Comparison of ENCODE assay signal across 8 cellular contexts in the genomic region with DNA sequence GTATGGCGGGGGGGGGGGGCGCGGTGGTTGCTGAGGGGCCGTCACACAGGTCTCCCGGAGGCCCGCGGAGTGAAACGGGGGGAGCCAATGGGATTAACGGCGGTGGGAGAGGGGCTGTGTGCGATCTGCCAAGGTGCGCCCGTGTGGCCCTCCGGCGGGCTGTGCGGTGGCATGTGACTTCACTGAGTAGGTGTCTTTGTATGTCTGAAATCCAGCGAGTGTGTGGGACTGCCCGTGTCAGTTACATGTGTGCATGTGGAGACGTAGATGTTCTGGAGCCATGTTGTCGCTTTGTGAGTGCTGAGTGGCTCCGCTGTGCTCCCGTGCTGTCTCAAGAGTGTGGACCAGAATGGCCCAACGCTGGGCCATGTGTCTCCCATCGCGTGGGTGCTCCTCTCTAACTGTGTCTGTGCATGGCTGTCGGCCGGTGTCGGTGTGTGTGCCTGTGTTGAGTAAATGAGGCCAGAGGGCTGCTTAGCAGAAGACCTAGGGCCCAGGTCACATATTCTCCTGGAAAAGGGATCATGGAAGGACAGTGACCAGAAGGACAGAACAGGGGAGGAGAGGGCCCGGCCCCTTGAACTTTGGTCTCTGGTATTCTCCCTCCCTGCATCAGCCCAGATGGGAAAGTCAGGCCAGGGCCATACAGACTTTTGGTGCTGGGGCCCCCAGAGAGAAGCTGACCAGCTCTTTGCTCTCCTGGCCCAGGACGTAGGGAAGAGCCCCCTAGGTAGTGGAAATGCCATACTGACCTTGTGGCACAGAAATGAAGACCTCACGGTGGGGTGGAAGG. TPM values are rescaled to one million over a fixed set of nuclear protein-coding genes. Genes with fewer than 3 reads are reported as not detected.
DNase-seq lines count a peak whose midpoint lies in the region; ATAC-seq, FAIRE-seq and TF ChIP-seq lines count a peak whose summit lies in the region.

No MANE protein-coding gene starts in this region.

- POLR2A ChIA-PET in K562 (lab: Yijun Ruan, JAX): interaction anchor here (0.8 to 3.2 kb wide), 4 partner anchors 10 to 84 kb away, joined by 3 to 17 read pairs (median 7); partner anchors contain the start of genes COPS7A, MLF2 and USP5

- ATAC-seq in K562 (peak; percentile 2; the same call in 2 of the 3 replicates), left lung (no peak), GM18868 (IDR thresholded peaks at IDR 0.05; ENCODE audit: unreplicated experiment) (no peak), GM21528 (IDR thresholded peaks at IDR 0.05; ENCODE audit: low FRiP score, unreplicated experiment) (no peak)

- H3K79me2 ChIP-seq in K562 (ENCODE audit: control insufficient read depth, insufficient read depth, low read length): peaks cover 27% of the 10 kb centered on the region

- DNase-seq in AG08396 (ENCODE audit: low spot score) (peak; percentile 49), K562 (ENCODE audit: extremely low read depth in 1 of 4, low spot score in 3 of 4) (peak in 3 of 4 experiments; percentile 39 to 44 (median 43)), left lung (no peak), testis (peak; percentile 34)
- DNase-seq in stimulated activated CD4-positive, alpha-beta T cell treated with anti-CD3 and anti-CD28 coated beads, Interleukin-4, amount 100 ng/mL, for 4 hours: no peak

- peak overlapping the region; percentile 98 for H3K4me2 ChIP-seq in K562 (ENCODE audit: insufficient read depth, low read length)

- TF ChIP-seq CTCF in K562 (IDR thresholded peaks at IDR 0.05 in 2 of 3, conservative IDR thresholded peaks at IDR 0.05 in 1 of 3; ENCODE audit: insufficient read depth in 2 of 3, low read depth in 1 of 3, low read length in 3 of 3) (no peak), left lung (IDR thresholded peaks at IDR 0.05) (no peak), testis (IDR thresholded peaks at IDR 0.05) (no peak)

- no peak for TF ChIP-seq EP300 in K562 (IDR thresholded peaks at IDR 0.05; ENCODE audit: low read length)

- H3K9me3 ChIP-seq in HUES48 (ENCODE audit: control insufficient read depth, insufficient read depth, low read length): no peaks in the 10 kb centered on the region
- no peaks in the 10 kb centered on the region for H3K9me3 ChIP-seq in K562 (replicated peaks; ENCODE audit: control insufficient read depth, insufficient read depth, low read depth, low read length)
- no peaks in the 10 kb centered on the region for H3K9me3 ChIP-seq in left lung
- no peaks in the 10 kb centered on the region for H3K9me3 ChIP-seq in testis

- H3K9ac ChIP-seq in HUES48 (ENCODE audit: low read depth, low read length) (no peak overlapping the region; the same call in 1 of the 2 replicates), K562 (ENCODE audit: insufficient read depth in 1 of 2, low read depth in 2 of 2, low read length in 2 of 2) (peak overlapping the region; percentile 91 to 94)

- H3K27ac ChIP-seq in HUES48 (ENCODE audit: low read depth, low read length): peak overlapping the region; percentile 85
- H3K27ac ChIP-seq in K562 (ENCODE audit: extremely low read depth, low read depth, low read length): peak overlapping the region; percentile 89
- H3K27ac ChIP-seq in left lung: peak overlapping the region; percentile 81 to 95
- H3K27ac ChIP-seq in testis: peak overlapping the region; percentile 67 to 96

- no peaks in the 10 kb centered on the region for H3K9me1 ChIP-seq in K562 (ENCODE audit: control insufficient read depth, insufficient read depth, low read length)

- peaks cover 20% of the 10 kb centered on the region for H3K36me3 ChIP-seq in HUES48 (ENCODE audit: control insufficient read depth, insufficient read depth, low read length)
- H3K36me3 ChIP-seq in K562 (ENCODE audit: control insufficient read depth, insufficient read depth, low read length): peaks cover 32% of the 10 kb centered on the region; the same call in 2 of the 3 replicates
- peaks cover 0 to 19% of the 10 kb centered on the region in 2 donors for H3K36me3 ChIP-seq in left lung
- no peaks in the 10 kb centered on the region for H3K36me3 ChIP-seq in testis (ENCODE audit: low read depth, missing control alignments)

- in situ Hi-C loops in K562 (cut with MboI): no loop called here

- intact Hi-C loops in K562 (cut with micrococcal nuclease) (loop anchor here (1.0 kb wide), 1 partner anchor 14 kb away; the partner anchor contains the start of gene MLF2), left lung (cut with DNase I) (no loop called here), testis (cut with DNase I; ENCODE audit: low total_unique reads) (no loop called here)

- no peaks in the 10 kb centered on the region for H4K20me1 ChIP-seq in K562 (replicated peaks; ENCODE audit: control insufficient read depth, insufficient read depth, low read length)

- CTCF ChIA-PET in K562 (lab: Yijun Ruan, JAX; ENCODE audit: low intra/inter-chr PET ratio): interaction anchor here (0.7 kb wide), 2 partner anchors 12 to 58 kb away, joined by 3 read pairs; no protein-coding TSS in a partner anchor

- FAIRE-seq in K562 (lab: Jason Lieb, UNC): peak; percentile 65

- no TSS peak for BruUV-seq in K562 (replicated peaks; lab: Mats Ljungman, UMichigan)

- WGBS in K562 (ENCODE audit: insufficient coverage, low coverage, missing lambda C conversion rate): 3% methylated on average over 14 of the region's 31 CpGs
- WGBS in testis, 2 donors: 7% methylated on average over 11 to 31 of the region's 31 CpGs

- TF ChIP-seq RAD21 in K562 (CRISPR knock-in tag; conservative IDR thresholded peaks at IDR 0.05 in 1 of 2, IDR thresholded peaks at IDR 0.05 in 1 of 2): no peak

- H3K27me3 ChIP-seq in HUES48 (ENCODE audit: control insufficient read depth, insufficient read depth, low read length) (peaks cover 16% of the 10 kb centered on the region), K562 (ENCODE audit: control insufficient read depth in 2 of 2, insufficient read depth in 2 of 2, low read length in 2 of 2) (no peaks in the 10 kb centered on the region; a peak in 1 of 5 replicates), left lung (peaks cover 0 to 54% of the 10 kb centered on the region in 2 donors), testis (no peaks in the 10 kb centered on the region)

- H3K4me3 ChIP-seq in HUES48 (ENCODE audit: low read depth, low read length) (peak overlapping the region; percentile 83), K562 (peak overlapping the region; percentile 80), left lung (peak overlapping the region; percentile 79 to 83), testis (peak overlapping the region; percentile 72 to 93)

- H2AFZ ChIP-seq in K562 (ENCODE audit: low read depth, low read length): peak overlapping the region; percentile 68

- TF ChIP-seq POLR2A in K562 (conservative IDR thresholded peaks at IDR 0.05) (no peak), testis (IDR thresholded peaks at IDR 0.05) (no peak)

- H3K4me1 ChIP-seq in HUES48 (ENCODE audit: control insufficient read depth, insufficient read depth, low read length) (peaks cover 40% of the 10 kb centered on the region), K562 (replicated peaks in 1 of 2; ENCODE audit: control insufficient read depth in 2 of 2, insufficient read depth in 2 of 2, low read length in 2 of 2) (peaks cover 29 to 40% of the 10 kb centered on the region in 2 experiments; a peak in 4 of 5 replicates), left lung (peaks cover 35 to 84% of the 10 kb centered on the region in 2 donors), testis (peaks cover 52% of the 10 kb centered on the region)

RNA-seq across cellular contexts. Expression of gene PTMS, which starts 1.6 kb away (rescaled TPM):
- 29.6 and 36.7 TPM in 2 replicates for total RNA-seq in K562 (2011; cell fraction: chromatin; rRNA removed; ENCODE audit: low replicate concordance)
- total RNA-seq in K562 (2011; cell fraction: nucleolus; rRNA removed): 32.1 and 32.4 TPM in 2 replicates
- total RNA-seq in K562 (2011; cell fraction: nucleoplasm; rRNA removed): 48.1 and 64.1 TPM in 2 replicates
- total RNA-seq in K562 (2014; rRNA removed) (78.5 and 91.4 TPM in 2 replicates), K562 (2014; rRNA removed; fragmentation: Illumina TruSeq; extraction: Trizol) (73.6 and 84.1 TPM in 2 replicates), K562 (2015; rRNA removed; fragmentation: Illumina TruSeq; extraction: Trizol) (97.7 and 108 TPM in 2 replicates), K562 (2021) (277 and 287 TPM in 2 replicates), left lung (100 to 1,000 TPM; 276 to 322 TPM), testis (10 to 100 TPM; 53.4 to 64.3 TPM)
- polyA plus RNA-seq in K562 (2011; rRNA removed) (64.1 and 92.5 TPM in 2 replicates), K562 (2014; fragmentation: Illumina TruSeq; extraction: Trizol) (282 and 386 TPM in 2 replicates), K562 (2014; fragmentation: Nextera tagmentation; extraction: Ambion mirVana) (1 to 10 TPM; 5.1 to 5.2 TPM), K562 (2014; rRNA removed) (187 and 235 TPM in 2 replicates), testis (ENCODE audit: insufficient read depth, low read depth, low replicate concordance) (185 TPM)
- polyA plus RNA-seq in K562 (2011; cell fraction: cytosol; rRNA removed): 255 TPM in 2 replicates
- polyA plus RNA-seq in K562 (2011; cell fraction: nucleus; rRNA removed): 81.6 and 109 TPM in 2 replicates
- 220 and 306 TPM in 2 replicates for polyA plus RNA-seq in K562 (2012)
- polyA minus RNA-seq in K562 (2011; rRNA and poly(A)+ RNA removed): 29.8 TPM in 2 replicates
- 52.4 and 55.3 TPM in 2 replicates for polyA minus RNA-seq in K562 (2011; cell fraction: cytosol; rRNA and poly(A)+ RNA removed)
- 11.6 and 12.6 TPM in 2 replicates for polyA minus RNA-seq in K562 (2011; cell fraction: nucleus; rRNA and poly(A)+ RNA removed)

RNA-seq across cellular contexts. Expression of gene LAG3, which starts 4.5 kb away (rescaled TPM):
- total RNA-seq in K562 (2011; cell fraction: chromatin; rRNA removed; ENCODE audit: low replicate concordance): 0.97 and 5.8 TPM in 2 replicates
- 2.1 and 2.2 TPM in 2 replicates for total RNA-seq in K562 (2011; cell fraction: nucleolus; rRNA removed)
- total RNA-seq in K562 (2011; cell fraction: nucleoplasm; rRNA removed): 2.3 and 2.7 TPM in 2 replicates
- 0.09 TPM in 1 of 2 replicates, not detected in the other for total RNA-seq in K562 (2014; rRNA removed)
- total RNA-seq in K562 (2014; rRNA removed; fragmentation: Illumina TruSeq; extraction: Trizol): 0.22 TPM in 1 of 2 replicates, not detected in the other
- total RNA-seq in K562 (2015; rRNA removed; fragmentation: Illumina TruSeq; extraction: Trizol): 0.08 and 0.18 TPM in 2 replicates
- total RNA-seq in K562 (2021): 0.60 and 0.66 TPM in 2 replicates
- 0.10 and 0.19 TPM in 2 replicates for polyA plus RNA-seq in K562 (2011; rRNA removed)
- polyA plus RNA-seq in K562 (2011; cell fraction: cytosol; rRNA removed): 0.06 and 0.07 TPM in 2 replicates
- 1.2 and 2.7 TPM in 2 replicates for polyA plus RNA-seq in K562 (2011; cell fraction: nucleus; rRNA removed)
- polyA plus RNA-seq in K562 (2012): 0.27 and 0.53 TPM in 2 replicates
- 0.09 and 0.22 TPM in 2 replicates for polyA plus RNA-seq in K562 (2014; fragmentation: Illumina TruSeq; extraction: Trizol)
- polyA plus RNA-seq in K562 (2014; fragmentation: Nextera tagmentation; extraction: Ambion mirVana): under 1 TPM in 1 of 2 experiments, not detected in 1; 0.07 TPM
- polyA plus RNA-seq in K562 (2014; rRNA removed): 0.07 and 0.74 TPM in 2 replicates
- polyA minus RNA-seq in K562 (2011; rRNA and poly(A)+ RNA removed): not detected in 2 replicates
- not detected in 2 replicates for polyA minus RNA-seq in K562 (2011; cell fraction: cytosol; rRNA and poly(A)+ RNA removed)
- 0.27 and 0.44 TPM in 2 replicates for polyA minus RNA-seq in K562 (2011; cell fraction: nucleus; rRNA and poly(A)+ RNA removed)
- 1 to 10 TPM in 1 of 2 donors, under 1 TPM in 1; 0.79 to 2.4 TPM for total RNA-seq in left lung
- total RNA-seq in testis: 1 to 10 TPM; 4.1 to 7.1 TPM
- polyA plus RNA-seq in testis (ENCODE audit: insufficient read depth, low read depth, low replicate concordance): 6.3 TPM

RNA-seq across cellular contexts. Expression of gene MLF2, which starts 14.8 kb away (rescaled TPM):
- total RNA-seq in K562 (2011; cell fraction: chromatin; rRNA removed; ENCODE audit: low replicate concordance): 108 and 217 TPM in 2 replicates
- 142 and 144 TPM in 2 replicates for total RNA-seq in K562 (2011; cell fraction: nucleolus; rRNA removed)
- total RNA-seq in K562 (2011; cell fraction: nucleoplasm; rRNA removed): 131 and 132 TPM in 2 replicates
- total RNA-seq in K562 (2014; rRNA removed): 146 and 161 TPM in 2 replicates
- total RNA-seq in K562 (2014; rRNA removed; fragmentation: Illumina TruSeq; extraction: Trizol): 58.3 and 60.3 TPM in 2 replicates
- total RNA-seq in K562 (2015; rRNA removed; fragmentation: Illumina TruSeq; extraction: Trizol): 94.6 and 99.2 TPM in 2 replicates
- 149 and 167 TPM in 2 replicates for total RNA-seq in K562 (2021)
- 190 and 209 TPM in 2 replicates for polyA plus RNA-seq in K562 (2011; rRNA removed)
- 349 and 372 TPM in 2 replicates for polyA plus RNA-seq in K562 (2011; cell fraction: cytosol; rRNA removed)
- 190 and 315 TPM in 2 replicates for polyA plus RNA-seq in K562 (2011; cell fraction: nucleus; rRNA removed)
- 145 and 148 TPM in 2 replicates for polyA plus RNA-seq in K562 (2012)
- polyA plus RNA-seq in K562 (2014; fragmentation: Illumina TruSeq; extraction: Trizol): 138 and 139 TPM in 2 replicates
- 10 to 100 TPM; 11.4 to 15.6 TPM for polyA plus RNA-seq in K562 (2014; fragmentation: Nextera tagmentation; extraction: Ambion mirVana)
- 186 and 187 TPM in 2 replicates for polyA plus RNA-seq in K562 (2014; rRNA removed)
- 133 and 137 TPM in 2 replicates for polyA minus RNA-seq in K562 (2011; rRNA and poly(A)+ RNA removed)
- 56.6 and 66.3 TPM in 2 replicates for polyA minus RNA-seq in K562 (2011; cell fraction: cytosol; rRNA and poly(A)+ RNA removed)
- polyA minus RNA-seq in K562 (2011; cell fraction: nucleus; rRNA and poly(A)+ RNA removed): 49.0 and 76.3 TPM in 2 replicates
- total RNA-seq in left lung: 100 to 1,000 TPM; 142 to 148 TPM
- 100 to 1,000 TPM; 211 to 242 TPM for total RNA-seq in testis
- polyA plus RNA-seq in testis (ENCODE audit: insufficient read depth, low read depth, low replicate concordance): 177 TPM

RNA-seq across cellular contexts. Expression of gene CD4, which starts 21.5 kb away (rescaled TPM):
- not detected in 2 replicates for total RNA-seq in K562 (2011; cell fraction: chromatin; rRNA removed; ENCODE audit: low replicate concordance)
- not detected in 2 replicates for total RNA-seq in K562 (2011; cell fraction: nucleolus; rRNA removed)
- total RNA-seq in K562 (2011; cell fraction: nucleoplasm; rRNA removed): not detected in 2 replicates
- total RNA-seq in K562 (2014; rRNA removed): not detected in 2 replicates
- not detected in 2 replicates for total RNA-seq in K562 (2014; rRNA removed; fragmentation: Illumina TruSeq; extraction: Trizol)
- 0.07 and 0.08 TPM in 2 replicates for total RNA-seq in K562 (2015; rRNA removed; fragmentation: Illumina TruSeq; extraction: Trizol)
- 0.27 and 0.31 TPM in 2 replicates for total RNA-seq in K562 (2021)
- polyA plus RNA-seq in K562 (2011; rRNA removed): 0.04 TPM in 1 of 2 replicates, not detected in the other
- 0.01 TPM in 1 of 2 replicates, not detected in the other for polyA plus RNA-seq in K562 (2011; cell fraction: cytosol; rRNA removed)
- polyA plus RNA-seq in K562 (2011; cell fraction: nucleus; rRNA removed): 0.06 TPM in 1 of 2 replicates, not detected in the other
- 0.22 and 0.29 TPM in 2 replicates for polyA plus RNA-seq in K562 (2012)
- 0.06 and 0.10 TPM in 2 replicates for polyA plus RNA-seq in K562 (2014; fragmentation: Illumina TruSeq; extraction: Trizol)
- under 1 TPM in 1 of 2 experiments, not detected in 1; 0.06 TPM for polyA plus RNA-seq in K562 (2014; fragmentation: Nextera tagmentation; extraction: Ambion mirVana)
- polyA plus RNA-seq in K562 (2014; rRNA removed): 0.11 TPM in 1 of 2 replicates, not detected in the other
- not detected in 2 replicates for polyA minus RNA-seq in K562 (2011; rRNA and poly(A)+ RNA removed)
- polyA minus RNA-seq in K562 (2011; cell fraction: cytosol; rRNA and poly(A)+ RNA removed): not detected in 2 replicates
- not detected in 2 replicates for polyA minus RNA-seq in K562 (2011; cell fraction: nucleus; rRNA and poly(A)+ RNA removed)
- 10 to 100 TPM; 64.5 to 96.2 TPM for total RNA-seq in left lung
- total RNA-seq in testis: 1 to 10 TPM; 2.0 to 4.5 TPM
- 22.2 TPM for polyA plus RNA-seq in testis (ENCODE audit: insufficient read depth, low read depth, low replicate concordance)

RNA-seq across cellular contexts. Expression of gene COPS7A, which starts 43.9 kb away (rescaled TPM):
- total RNA-seq in K562 (2011; cell fraction: chromatin; rRNA removed; ENCODE audit: low replicate concordance): 14.3 and 23.0 TPM in 2 replicates
- total RNA-seq in K562 (2011; cell fraction: nucleolus; rRNA removed): 18.7 and 22.1 TPM in 2 replicates
- total RNA-seq in K562 (2011; cell fraction: nucleoplasm; rRNA removed): 16.9 and 19.5 TPM in 2 replicates
- total RNA-seq in K562 (2014; rRNA removed) (24.2 and 26.9 TPM in 2 replicates), K562 (2014; rRNA removed; fragmentation: Illumina TruSeq; extraction: Trizol) (13.2 and 13.4 TPM in 2 replicates), K562 (2015; rRNA removed; fragmentation: Illumina TruSeq; extraction: Trizol) (20.6 and 25.0 TPM in 2 replicates), K562 (2021) (22.5 and 23.4 TPM in 2 replicates), left lung (10 to 100 TPM; 66.0 to 67.5 TPM), testis (10 to 100 TPM; 68.3 to 82.4 TPM)
- polyA plus RNA-seq in K562 (2011; rRNA removed) (35.4 and 45.2 TPM in 2 replicates), K562 (2014; fragmentation: Illumina TruSeq; extraction: Trizol) (29.9 and 36.0 TPM in 2 replicates), K562 (2014; fragmentation: Nextera tagmentation; extraction: Ambion mirVana) (10 to 100 TPM; 12.7 to 24.3 TPM), K562 (2014; rRNA removed) (30.2 and 36.5 TPM in 2 replicates), testis (ENCODE audit: insufficient read depth, low read depth, low replicate concordance) (69.4 TPM)
- polyA plus RNA-seq in K562 (2011; cell fraction: cytosol; rRNA removed): 44.0 and 49.7 TPM in 2 replicates
- polyA plus RNA-seq in K562 (2011; cell fraction: nucleus; rRNA removed): 61.4 and 63.0 TPM in 2 replicates
- polyA plus RNA-seq in K562 (2012): 29.9 and 33.9 TPM in 2 replicates
- polyA minus RNA-seq in K562 (2011; rRNA and poly(A)+ RNA removed): 9.8 and 11.4 TPM in 2 replicates
- polyA minus RNA-seq in K562 (2011; cell fraction: cytosol; rRNA and poly(A)+ RNA removed): 9.2 and 11.9 TPM in 2 replicates
- polyA minus RNA-seq in K562 (2011; cell fraction: nucleus; rRNA and poly(A)+ RNA removed): 6.1 and 6.9 TPM in 2 replicates

Comparison
In these comparisons a context has a peak if more than half of its experiments do, and no peak if none do; other contexts are left out.
1. DNase-seq: peak in AG08396 (single experiment), K562 (3 of 4) and testis (single experiment); none in left lung (0 of 2) and stimulated activated CD4-positive, alpha-beta T cell treated with anti-CD3 and anti-CD28 coated beads, Interleukin-4, amount 100 ng/mL, for 4 hours (0 of 2).
2. Peak in every context shown above with its lines, with median percentiles within 50 percentile points of each other: H3K27ac ChIP-seq and H3K4me3 ChIP-seq.